Comparison of ENCODE assay signal across 10 cellular contexts in the genomic region with DNA sequence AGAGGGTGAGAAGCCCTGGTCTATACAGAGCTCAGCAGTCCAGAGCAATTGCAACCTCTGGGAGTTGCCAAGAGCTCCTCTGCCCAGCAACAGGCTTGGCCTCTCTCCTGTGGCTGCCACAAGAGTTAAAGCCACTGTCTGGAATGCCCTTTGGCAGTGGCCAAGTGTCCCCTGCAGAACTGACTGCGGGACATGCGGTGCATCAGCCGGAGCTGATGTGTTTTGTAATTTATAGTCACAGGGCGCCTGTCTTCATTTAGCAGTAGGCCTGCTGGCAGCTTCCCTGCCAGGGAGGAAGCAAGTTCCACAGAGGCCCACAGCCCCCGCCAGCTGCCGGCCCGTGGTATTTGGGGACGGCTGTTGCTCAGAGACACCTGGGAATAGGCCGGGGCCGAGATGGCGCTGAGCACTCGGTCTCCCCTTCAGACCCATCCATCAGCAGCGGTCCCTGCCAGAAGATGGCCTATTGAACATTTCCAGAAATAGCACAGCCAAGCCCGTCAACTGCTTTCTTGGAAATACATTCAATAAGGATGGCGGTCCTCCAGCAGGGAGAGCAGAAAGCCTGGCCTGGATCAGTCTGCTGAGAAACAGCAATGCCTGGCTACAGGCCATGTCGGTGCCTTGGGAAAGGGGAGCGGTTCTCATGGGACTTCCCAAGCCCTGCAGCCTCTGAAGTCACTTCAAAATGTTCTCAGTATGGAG.
A peak's percentile ranks its signal among the peaks of the same experiment; 100 is the strongest.
DNase-seq lines count a peak whose midpoint lies in the region; ATAC-seq and TF ChIP-seq lines count a peak whose summit lies in the region.
"Had no signal": no experiment of that assay in that cellular context is flagged by ENCODE, and none has a peak within 500 bp of the region (broad histone marks: within the 10 kb centered on the region; RNA-seq: fewer than 3 reads in every experiment).

No MANE protein-coding gene starts in this region.

- no peak overlapping the region for H3K27ac ChIP-seq in mammary epithelial cell (ENCODE audit: insufficient read depth, low read depth, low read length)
- H3K27ac ChIP-seq in sigmoid colon: peak overlapping the region; percentile 76 to 88 (median 80)

- in situ Hi-C loops in mammary epithelial cell (cut with MboI; ENCODE audit: low sequenced_read_pairs in 2 of 2): no loop called here

- H3K4me3 ChIP-seq in mammary epithelial cell (replicated peaks in 1 of 3; ENCODE audit: insufficient read depth in 1 of 3, low read depth in 2 of 3, low read length in 3 of 3) (no peak overlapping the region), sigmoid colon (peak overlapping the region in 3 of 4 donors; percentile 24 to 29 (median 28))

- H3K36me3 Mint-ChIP-seq in T-helper 17 cell (ENCODE audit: low read depth): no peaks in the 10 kb centered on the region

- H3K27me3 ChIP-seq in mammary epithelial cell (ENCODE audit: insufficient read depth, low read length): no peaks in the 10 kb centered on the region
- no peaks in the 10 kb centered on the region for H3K27me3 ChIP-seq in sigmoid colon

- BruUV-seq in mammary epithelial cell (replicated peaks; lab: Mats Ljungman, UMichigan): no TSS peak

- H3K9me3 ChIP-seq in mammary epithelial cell (replicated peaks; ENCODE audit: insufficient read depth, low read length) (no peaks in the 10 kb centered on the region), sigmoid colon (no peaks in the 10 kb centered on the region), T-helper 17 cell (ENCODE audit: control insufficient read depth, low read length, poor library complexity, severe bottlenecking) (no peaks in the 10 kb centered on the region)

- H3K27ac Mint-ChIP-seq in T-helper 17 cell: no peak overlapping the region
- H3K27ac Mint-ChIP-seq: activated naive CD8-positive, alpha-beta T cell had no signal

- CTCF ChIA-PET in mammary epithelial cell (lab: Charles Lee; ENCODE audit: low non-redundant PET): interaction anchor here (0.6 kb wide), 1 partner anchor 53 kb away, joined by 3 read pairs; no protein-coding TSS in a partner anchor

- H3K36me3 ChIP-seq in mammary epithelial cell (ENCODE audit: insufficient read depth, low read length) (no peaks in the 10 kb centered on the region), sigmoid colon (no peaks in the 10 kb centered on the region)

- peak in 1 of 4 donors; percentile 42 for TF ChIP-seq EP300 in sigmoid colon (IDR thresholded peaks at IDR 0.05)

- no peaks in the 10 kb centered on the region for H4K20me1 ChIP-seq in mammary epithelial cell (ENCODE audit: insufficient read depth, low read length)

- ATAC-seq in T-helper 17 cell: no peak

- peak overlapping the region; percentile 53 for H2AFZ ChIP-seq in mammary epithelial cell (ENCODE audit: low read depth, low read length)

- no peak overlapping the region for H3K4me3 Mint-ChIP-seq in T-helper 17 cell
- H3K4me3 Mint-ChIP-seq: activated naive CD8-positive, alpha-beta T cell; neural crest cell had no signal

- dilution Hi-C loops in mammary epithelial cell (cut with HindIII; ENCODE audit: low sequenced_read_pairs): no loop called here

- H3K4me1 ChIP-seq in mammary epithelial cell (ENCODE audit: insufficient read depth, low read length): no peaks in the 10 kb centered on the region
- H3K4me1 ChIP-seq in sigmoid colon: peaks cover 0 to 35% (median 32%) of the 10 kb centered on the region in 4 donors

- peaks cover 12% of the 10 kb centered on the region for H3K4me1 Mint-ChIP-seq in T-helper 17 cell

- 40% methylated on average over 12 of the region's 17 CpGs for WGBS in mammary epithelial cell (ENCODE audit: low coverage, missing lambda C conversion rate)
- WGBS in sigmoid colon, 2 donors: 46 to 82% methylated on average over 17 of the region's 17 CpGs

- DNase-seq in GM03348 (ENCODE audit: low spot score) (peak; percentile 73), mammary epithelial cell (no peak), hypothalamus (lab: John Stamatoyannopoulos, UW) (peak in 50 of 51 donors; percentile 25 to 96 (median 73)), sigmoid colon (peak; percentile 94), SHP77 (lab: John Stamatoyannopoulos, UW) (no peak), SKM-1 treated with dmso at 0.1 percent for 144 hours (lab: John Stamatoyannopoulos, UW; ENCODE audit: unreplicated experiment) (no peak), T-helper 17 cell (no peak)
- DNase-seq in activated CD8-positive, alpha-beta memory T cell treated with anti-CD3 and anti-CD28 coated beads, Interleukin-2, amount 50 U/mL, for 4 hours: no peak

- TF ChIP-seq CTCF in mammary epithelial cell (conservative IDR thresholded peaks at IDR 0.05 in 1 of 2, IDR thresholded peaks at IDR 0.05 in 1 of 2; ENCODE audit: extremely low read depth in 1 of 2, insufficient read depth in 1 of 2, low read depth in 1 of 2, low read length in 2 of 2) (no peak), sigmoid colon (IDR thresholded peaks at IDR 0.05) (no peak)

- H3K4me2 ChIP-seq in mammary epithelial cell (ENCODE audit: insufficient read depth, low read depth, low read length): no peak overlapping the region

- no peak for TF ChIP-seq POLR2A in sigmoid colon (IDR thresholded peaks at IDR 0.05)

- intact Hi-C loops in mammary epithelial cell (cut with micrococcal nuclease): loop anchor here (5.0 kb wide), 1 partner anchor 208 kb away; no protein-coding TSS in a partner anchor
- intact Hi-C loops in sigmoid colon (cut with DNase I): loop anchor here (5.0 to 10.0 kb wide), 4 partner anchors 67 to 330 kb away; no protein-coding TSS in a partner anchor

- no peaks in the 10 kb centered on the region for H3K79me2 ChIP-seq in mammary epithelial cell (ENCODE audit: insufficient read depth, low read length)

- H3K27me3 Mint-ChIP-seq in T-helper 17 cell: no peaks in the 10 kb centered on the region
- H3K27me3 Mint-ChIP-seq: activated naive CD8-positive, alpha-beta T cell had no signal

- H3K9ac ChIP-seq in mammary epithelial cell (ENCODE audit: insufficient read depth, low read length): no peak overlapping the region

Comparison
In these comparisons a context has a peak if more than half of its experiments do, and no peak if none do; other contexts are left out.
1. DNase-seq: peak in GM03348 (single experiment), hypothalamus (50 of 51) and sigmoid colon (single experiment); none in mammary epithelial cell (single experiment), SHP77 (0 of 2), SKM-1 treated with dmso at 0.1 percent for 144 hours (single experiment), T-helper 17 cell (0 of 3) and activated CD8-positive, alpha-beta memory T cell treated with anti-CD3 and anti-CD28 coated beads, Interleukin-2, amount 50 U/mL, for 4 hours (single experiment).
2. H3K4me3 ChIP-seq: peak in sigmoid colon (3 of 4); none in mammary epithelial cell (0 of 3).